In the genomic region with DNA sequence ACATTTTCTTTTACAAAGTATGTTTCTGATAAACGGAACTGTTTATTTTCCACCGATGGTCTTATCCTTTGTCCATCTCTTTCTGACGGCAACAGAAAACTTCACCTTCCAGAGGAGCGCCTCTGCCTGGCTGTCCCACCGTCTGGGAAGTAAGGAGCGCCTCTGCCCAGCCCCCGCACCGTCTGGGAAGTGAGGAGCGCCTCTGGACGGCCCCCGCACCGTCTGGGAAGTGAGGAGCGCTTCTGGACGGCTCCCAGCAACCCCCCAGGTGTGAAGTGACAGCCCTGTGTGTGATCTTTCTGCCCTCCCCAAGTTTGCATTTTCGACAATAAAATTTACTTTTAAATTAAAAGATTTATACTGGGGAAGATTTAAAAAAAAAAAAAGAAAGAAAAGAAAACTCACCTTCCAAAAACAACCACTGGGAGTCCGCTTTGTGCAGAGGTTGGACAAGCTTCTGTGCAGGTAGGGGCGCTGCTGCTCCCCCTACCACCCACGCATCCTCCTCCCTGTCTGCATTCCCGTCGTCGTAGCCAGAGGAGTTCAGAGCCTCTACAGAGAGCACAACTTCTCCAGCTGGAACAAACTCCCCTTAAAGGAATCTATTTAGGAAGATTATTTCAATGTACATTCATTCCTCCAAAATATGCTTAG, we compare ENCODE assay signal across 9 cellular contexts. TPM values are rescaled to one million over a fixed set of nuclear protein-coding genes. Genes with fewer than 3 reads are reported as not detected.
DNase-seq lines count a peak whose midpoint lies in the region; ATAC-seq and TF ChIP-seq lines count a peak whose summit lies in the region.
"Had no signal": no experiment of that assay in that cellular context is flagged by ENCODE, and none has a peak within 500 bp of the region (broad histone marks: within the 10 kb centered on the region; RNA-seq: fewer than 3 reads in every experiment).

No MANE protein-coding gene starts in this region.

- in situ Hi-C loops in gastrocnemius medialis (cut with MboI; ENCODE audit: low sequenced_read_pairs in 4 of 4) (no loop called here), HAP-1 (cut with MboI; ENCODE audit: low sequenced_read_pairs) (no loop called here)

- H3K4me3 ChIP-seq in Peyer's patch (peak overlapping the region in 1 of 4 donors; percentile 43), gastrocnemius medialis (peak overlapping the region in 3 of 4 donors; percentile 56 to 68 (median 57)), HAP-1 (no peak overlapping the region)

- peaks cover 0 to 9% (median 6%) of the 10 kb centered on the region in 4 donors for H3K4me1 ChIP-seq in Peyer's patch
- peaks cover 9 to 13% of the 10 kb centered on the region in 2 donors for H3K4me1 ChIP-seq in gastrocnemius medialis
- H3K4me1 ChIP-seq in HAP-1, result no peaks in the 10 kb centered on the region

- no peak for TF ChIP-seq POLR2A in Peyer's patch (IDR thresholded peaks at IDR 0.05)
- no peak for TF ChIP-seq POLR2A in gastrocnemius medialis (IDR thresholded peaks at IDR 0.05)

- no peak for ATAC-seq in gastrocnemius medialis
- no peak for ATAC-seq in GM21576 (IDR thresholded peaks at IDR 0.05; ENCODE audit: unreplicated experiment)

- H3K36me3 ChIP-seq in Peyer's patch (no peaks in the 10 kb centered on the region), gastrocnemius medialis (no peaks in the 10 kb centered on the region), HAP-1 (replicated peaks) (no peaks in the 10 kb centered on the region)

- DNase-seq in NCI-H2227 (lab: John Stamatoyannopoulos, UW; ENCODE audit: unreplicated experiment) (peak; percentile 6), NCI-H2227 treated with DMSO at 0.1 percent for 48 hours (lab: John Stamatoyannopoulos, UW) (no peak), Peyer's patch (peak in 1 of 3 donors; percentile 59), fibroblast of the conjunctiva (ENCODE audit: low read depth) (peak; percentile 17), gastrocnemius medialis (no peak), HAP-1 (ENCODE audit: low spot score in 2 of 2) (no peak)
- no peak for DNase-seq in activated CD4-positive, alpha-beta T cell treated with anti-CD3 and anti-CD28 coated beads, Interleukin-2, amount 50 U/mL, for 1 hour
- DNase-seq: DND-41 had no signal

- intact Hi-C loops in gastrocnemius medialis (cut with DNase I; ENCODE audit: low total_unique reads), result loop anchor here (5.0 kb wide), 2 partner anchors 54 to 109 kb away; a partner anchor contains a TSS

- H3K27ac ChIP-seq in Peyer's patch (peak overlapping the region in 3 of 4 donors; percentile 54 to 86 (median 57)), gastrocnemius medialis (no peak overlapping the region)

- H3K9me3 ChIP-seq in Peyer's patch (no peaks in the 10 kb centered on the region), gastrocnemius medialis (no peaks in the 10 kb centered on the region), HAP-1 (no peaks in the 10 kb centered on the region)

- TF ChIP-seq CTCF in Peyer's patch (IDR thresholded peaks at IDR 0.05) (peak in 4 of 6 experiments; percentile 20 to 46 (median 22)), gastrocnemius medialis (IDR thresholded peaks at IDR 0.05 in 4 of 5, conservative IDR thresholded peaks at IDR 0.05 in 1 of 5) (no peak)

- H3K27me3 ChIP-seq in Peyer's patch (no peaks in the 10 kb centered on the region), gastrocnemius medialis (no peaks in the 10 kb centered on the region), HAP-1 (ENCODE audit: low read depth) (no peaks in the 10 kb centered on the region)

RNA-seq across cellular contexts. Expression of a gene that starts 1.0 kb away (rescaled TPM):
- total RNA-seq in Peyer's patch, result 1 to 10 TPM in 3 of 4 donors, not detected in 1; 1.1 to 2.7 (median 1.9) TPM
- total RNA-seq in gastrocnemius medialis, result under 1 TPM in 1 of 4 donors, not detected in 3; 0.62 TPM

RNA-seq across cellular contexts. Expression of a gene that starts 23.7 kb away (rescaled TPM):
- total RNA-seq in Peyer's patch (1 to 10 TPM in 1 of 4 donors, not detected in 3; 9.1 TPM), gastrocnemius medialis (under 1 TPM in 2 of 4 donors, not detected in 2; 0.75 to 0.76 TPM)

RNA-seq across cellular contexts. Expression of a gene that starts 32.9 kb away (rescaled TPM):
- total RNA-seq in Peyer's patch (10 to 100 TPM in 1 of 4 donors, 1 to 10 TPM in 3; 4.1 to 35.5 (median 4.4) TPM), gastrocnemius medialis (1 to 10 TPM in 2 of 4 donors, under 1 TPM in 2; 0.58 to 1.5 (median 1.0) TPM)

RNA-seq across cellular contexts. Expression of a gene that starts 39.8 kb away (rescaled TPM):
- total RNA-seq in Peyer's patch (1 to 10 TPM; 2.6 to 8.3 (median 3.6) TPM), gastrocnemius medialis (under 1 TPM in 2 of 4 donors, not detected in 2; 0.19 to 0.72 TPM)

RNA-seq across cellular contexts. Expression of a gene that starts 59.5 kb away (rescaled TPM):
- total RNA-seq in Peyer's patch (1 to 10 TPM in 3 of 4 donors, under 1 TPM in 1; 0.70 to 8.3 (median 1.6) TPM), gastrocnemius medialis (under 1 TPM in 1 of 4 donors, not detected in 3; 0.98 TPM)

Comparison
In these comparisons a context has a peak if more than half of its experiments do, and no peak if none do; other contexts are left out.
1. DNase-seq: peak in NCI-H2227 (single experiment) and fibroblast of the conjunctiva (single experiment); none in NCI-H2227 treated with DMSO at 0.1 percent for 48 hours (single experiment), gastrocnemius medialis (0 of 2), HAP-1 (0 of 2) and activated CD4-positive, alpha-beta T cell treated with anti-CD3 and anti-CD28 coated beads, Interleukin-2, amount 50 U/mL, for 1 hour (single experiment).
2. H3K27ac ChIP-seq: peak in Peyer's patch (3 of 4); none in gastrocnemius medialis (0 of 4).
3. CTCF ChIP-seq: peak in Peyer's patch (4 of 6); none in gastrocnemius medialis (0 of 5).